1 cellular context compared by ENCODE assay signal in the genomic region with DNA sequence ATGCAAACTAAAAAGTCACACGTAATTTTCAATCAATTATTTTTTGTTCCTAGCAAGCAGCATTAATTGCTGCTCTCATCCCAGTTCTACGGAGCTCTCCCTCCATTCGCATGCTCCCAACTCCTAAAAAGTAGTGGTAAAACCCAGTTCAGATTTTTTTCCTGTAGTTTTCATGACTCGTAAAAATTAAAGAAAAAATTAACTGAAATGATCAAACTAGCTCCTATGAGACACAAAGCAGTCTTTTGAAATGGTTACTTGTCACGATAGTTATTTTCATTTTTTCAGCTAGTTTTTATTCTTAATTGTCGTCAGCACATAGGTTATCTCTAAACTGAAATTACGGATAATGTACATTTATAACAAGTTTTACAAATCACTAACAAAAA.
TF ChIP-seq lines count a peak whose summit lies in the region.

No MANE protein-coding gene starts in this region.

TF ChIP-seq in H1, 55 proteins besides CTCF, POLR2A, EP300 and RAD21:
- TF ChIP-seq TAF7 (optimal IDR thresholded peaks at IDR 0.05; ENCODE audit: borderline replicate concordance, low read depth, low read length) (peak; percentile 33), KDM1A (IDR thresholded peaks at IDR 0.05; ENCODE audit: borderline replicate concordance, low read length) (no peak), MAFK (IDR thresholded peaks at IDR 0.05; ENCODE audit: low read depth, low read length) (no peak)
